8 cellular contexts compared by ENCODE assay signal in genomic region chr3:49029563-49029884, GRCh38. TPM values are rescaled to one million over a fixed set of nuclear protein-coding genes. Genes with fewer than 3 reads are reported as not detected.
DNase-seq lines count a peak whose midpoint lies in the region; ATAC-seq, FAIRE-seq and TF ChIP-seq lines count a peak whose summit lies in the region.

No MANE protein-coding gene starts in this region.

- TF ChIP-seq POLR2A in thyroid gland (IDR thresholded peaks at IDR 0.05) = no peak

- TF ChIP-seq CTCF in astrocyte of the cerebellum (IDR thresholded peaks at IDR 0.05; ENCODE audit: low read depth, low read length, missing control alignments) (no peak), thyroid gland (IDR thresholded peaks at IDR 0.05) (peak in 1 of 6 experiments; percentile 10)

- intact Hi-C loops in thyroid gland (cut with DNase I) = loop anchor here (10.0 kb wide), 1 partner anchor 65 kb away; the partner anchor contains the start of gene QRICH1

- in situ Hi-C loops in astrocyte of the cerebellum (cut with HindIII; ENCODE audit: low sequenced_read_pairs) = no loop called here

- peak overlapping the region; percentile 96 for H3K27ac Mint-ChIP-seq in memory B cell

- H3K27me3 ChIP-seq in thyroid gland = no peaks in the 10 kb centered on the region

- DNase-seq in activated T-cell treated with anti-CD3 and anti-CD28 coated beads, Interleukin-2, amount 50 U/mL, for 4 hours = no peak
- DNase-seq in activated T-cell treated with anti-CD3 and anti-CD28 coated beads, Interleukin-2, amount 50 U/mL, for 48 hours = no peak
- no peak for DNase-seq in astrocyte of the cerebellum (ENCODE audit: low read depth)
- no peak for DNase-seq in memory B cell (ENCODE audit: low spot score in 2 of 2)
- no peak for DNase-seq in thyroid gland
- DNase-seq in NCI-H774 (lab: John Stamatoyannopoulos, UW) = no peak
- DNase-seq in HTR-8/SVneo (ENCODE audit: insufficient read length, low spot score) = no peak

- H3K9me3 ChIP-seq in thyroid gland = no peaks in the 10 kb centered on the region

- peaks cover 9 to 17% of the 10 kb centered on the region in 2 donors for H3K4me1 ChIP-seq in thyroid gland

- H3K4me1 Mint-ChIP-seq in activated T-cell treated with anti-CD3 and anti-CD28 coated beads, Interleukin-2, amount 50 U/mL, for 4 hours (ENCODE audit: low read depth) = peaks cover 31% of the 10 kb centered on the region
- peaks cover 28% of the 10 kb centered on the region for H3K4me1 Mint-ChIP-seq in memory B cell

- H3K4me3 Mint-ChIP-seq in activated T-cell treated with anti-CD3 and anti-CD28 coated beads, Interleukin-2, amount 50 U/mL, for 4 hours = peak overlapping the region; percentile 95
- peak overlapping the region; percentile 91 for H3K4me3 Mint-ChIP-seq in memory B cell

- H3K27me3 Mint-ChIP-seq in activated T-cell treated with anti-CD3 and anti-CD28 coated beads, Interleukin-2, amount 50 U/mL, for 4 hours (ENCODE audit: low read depth) = no peaks in the 10 kb centered on the region
- no peaks in the 10 kb centered on the region for H3K27me3 Mint-ChIP-seq in memory B cell

- peak overlapping the region; percentile 46 to 85 (median 78) for H3K27ac ChIP-seq in thyroid gland

- H3K36me3 Mint-ChIP-seq in activated T-cell treated with anti-CD3 and anti-CD28 coated beads, Interleukin-2, amount 50 U/mL, for 4 hours (ENCODE audit: insufficient read depth) = peaks cover 47% of the 10 kb centered on the region
- H3K36me3 Mint-ChIP-seq in memory B cell = peaks cover 24% of the 10 kb centered on the region

- no peak for FAIRE-seq in HTR-8/SVneo (lab: Jason Lieb, UNC)

- no peaks in the 10 kb centered on the region for H3K9me3 Mint-ChIP-seq in activated T-cell treated with anti-CD3 and anti-CD28 coated beads, Interleukin-2, amount 50 U/mL, for 4 hours
- no peaks in the 10 kb centered on the region for H3K9me3 Mint-ChIP-seq in memory B cell

- 2% methylated on average over 7 of the region's 7 CpGs for WGBS in thyroid gland, 2 donors

- ATAC-seq in activated T-cell treated with anti-CD3 and anti-CD28 coated beads, Interleukin-2, amount 50 U/mL, for 4 hours = no peak
- ATAC-seq in memory B cell (ENCODE audit: low read depth) (no peak), HG03139 (IDR thresholded peaks at IDR 0.05; ENCODE audit: unreplicated experiment) (no peak)

- peaks cover 49 to 51% of the 10 kb centered on the region in 2 donors for H3K36me3 ChIP-seq in thyroid gland

- H3K4me3 ChIP-seq in astrocyte of the cerebellum (ENCODE audit: low read depth, low read length) (peak overlapping the region; percentile 87), thyroid gland (replicated peaks in 1 of 3) (no peak overlapping the region)

RNA-seq across cellular contexts. Expression of gene IMPDH2, which starts 0.3 kb away (rescaled TPM):
- 100 to 1,000 TPM; 664 to 769 (median 721) TPM for total RNA-seq in activated T-cell treated with anti-CD3 and anti-CD28 coated beads, Interleukin-2, amount 50 U/mL, for 4 hours
- 100 to 1,000 TPM in 3 of 4 donors, 10 to 100 TPM in 1; 92.9 to 159 (median 109) TPM for total RNA-seq in thyroid gland

RNA-seq across cellular contexts. Expression of gene NDUFAF3, which starts 7.6 kb away (rescaled TPM):
- 100 to 1,000 TPM; 138 to 155 (median 147) TPM for total RNA-seq in activated T-cell treated with anti-CD3 and anti-CD28 coated beads, Interleukin-2, amount 50 U/mL, for 4 hours
- total RNA-seq in thyroid gland = 100 to 1,000 TPM; 120 to 305 (median 146) TPM

RNA-seq across cellular contexts. Expression of gene DALRD3, which starts 11.1 kb away (rescaled TPM):
- 10 to 100 TPM; 23.9 to 32.3 (median 25.4) TPM for total RNA-seq in activated T-cell treated with anti-CD3 and anti-CD28 coated beads, Interleukin-2, amount 50 U/mL, for 4 hours
- total RNA-seq in thyroid gland = 10 to 100 TPM; 43.1 to 91.4 (median 60.0) TPM

RNA-seq across cellular contexts. Expression of gene WDR6, which starts 22.3 kb away (rescaled TPM):
- 100 to 1,000 TPM; 147 to 163 (median 155) TPM for total RNA-seq in activated T-cell treated with anti-CD3 and anti-CD28 coated beads, Interleukin-2, amount 50 U/mL, for 4 hours
- total RNA-seq in thyroid gland = 100 to 1,000 TPM; 125 to 169 (median 149) TPM

RNA-seq across cellular contexts. Expression of gene P4HTM, which starts 39.5 kb away (rescaled TPM):
- 10 to 100 TPM; 25.7 to 28.2 (median 26.3) TPM for total RNA-seq in activated T-cell treated with anti-CD3 and anti-CD28 coated beads, Interleukin-2, amount 50 U/mL, for 4 hours
- 100 to 1,000 TPM in 1 of 4 donors, 10 to 100 TPM in 3; 73.5 to 117 (median 95.0) TPM for total RNA-seq in thyroid gland

Comparison
In these comparisons a context has a peak if more than half of its experiments do, and no peak if none do; other contexts are left out.
1. RNA of gene IMPDH2, which starts 0.3 kb away (total RNA-seq): 664 to 769 TPM in activated T-cell treated with anti-CD3 and anti-CD28 coated beads, Interleukin-2, amount 50 U/mL, for 4 hours; 92.9 to 159 TPM in thyroid gland; every median in the first group is over 4 times any median in the second.